Comparison of ENCODE assay signal across 1 cellular context in the genomic region with DNA sequence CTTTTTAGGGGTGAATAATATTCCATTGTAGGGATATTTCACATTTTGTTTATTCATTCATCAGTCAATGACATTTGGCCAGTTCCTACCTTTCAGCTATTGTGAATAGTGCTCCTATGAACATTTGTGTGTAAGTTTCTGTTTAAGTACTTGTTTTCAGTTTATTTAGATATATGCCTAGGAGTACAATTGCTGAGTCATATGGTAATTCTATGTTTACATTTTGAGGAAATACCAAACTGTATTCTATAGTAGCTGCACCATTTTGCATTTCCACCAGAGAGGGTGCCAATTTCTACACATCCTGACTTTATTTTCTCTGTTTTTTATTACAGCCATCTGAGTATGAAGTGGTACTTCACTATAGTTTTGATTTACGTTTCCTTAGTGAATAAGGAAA.
TF ChIP-seq lines count a peak whose summit lies in the region.

No MANE protein-coding gene starts in this region.

TF ChIP-seq in K562, 482 proteins besides CTCF, POLR2A, EP300 and RAD21 (continued from another document):
- TF ChIP-seq, protein P1, sequence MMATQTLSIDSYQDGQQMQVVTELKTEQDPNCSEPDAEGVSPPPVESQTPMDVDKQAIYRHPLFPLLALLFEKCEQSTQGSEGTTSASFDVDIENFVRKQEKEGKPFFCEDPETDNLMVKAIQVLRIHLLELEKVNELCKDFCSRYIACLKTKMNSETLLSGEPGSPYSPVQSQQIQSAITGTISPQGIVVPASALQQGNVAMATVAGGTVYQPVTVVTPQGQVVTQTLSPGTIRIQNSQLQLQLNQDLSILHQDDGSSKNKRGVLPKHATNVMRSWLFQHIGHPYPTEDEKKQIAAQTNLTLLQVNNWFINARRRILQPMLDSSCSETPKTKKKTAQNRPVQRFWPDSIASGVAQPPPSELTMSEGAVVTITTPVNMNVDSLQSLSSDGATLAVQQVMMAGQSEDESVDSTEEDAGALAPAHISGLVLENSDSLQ (IDR thresholded peaks at IDR 0.05) = no peak
- TF ChIP-seq SREBF1 (IDR thresholded peaks at IDR 0.05; ENCODE audit: borderline replicate concordance, low read depth, low read length) (no peak), TBP (optimal IDR thresholded peaks at IDR 0.05; ENCODE audit: low read depth, low read length) (no peak), HOMEZ (CRISPR knock-in tag; IDR thresholded peaks at IDR 0.05) (no peak), NFE2L1 (tag; IDR thresholded peaks at IDR 0.05; ENCODE audit: borderline replicate concordance, low read depth) (0 out of 2 replicates have a peak, but pooled peaks have one; percentile 49), ZNF668 (CRISPR knock-in tag; IDR thresholded peaks at IDR 0.05) (no peak), THRAP3 (IDR thresholded peaks at IDR 0.05; ENCODE audit: borderline replicate concordance) (no peak), MAFG (tag; conservative IDR thresholded peaks at IDR 0.05) (peak; percentile 65), ZNF3 (CRISPR knock-in tag; IDR thresholded peaks at IDR 0.05) (no peak), C11orf30 (IDR thresholded peaks at IDR 0.05; ENCODE audit: low read depth) (peak; percentile 54), ZFX (CRISPR knock-in tag; IDR thresholded peaks at IDR 0.05) (no peak), ZC3H8 (IDR thresholded peaks at IDR 0.05) (no peak), RERE (CRISPR knock-in tag; IDR thresholded peaks at IDR 0.05; ENCODE audit: borderline replicate concordance) (no peak)
- TF ChIP-seq, protein P2, sequence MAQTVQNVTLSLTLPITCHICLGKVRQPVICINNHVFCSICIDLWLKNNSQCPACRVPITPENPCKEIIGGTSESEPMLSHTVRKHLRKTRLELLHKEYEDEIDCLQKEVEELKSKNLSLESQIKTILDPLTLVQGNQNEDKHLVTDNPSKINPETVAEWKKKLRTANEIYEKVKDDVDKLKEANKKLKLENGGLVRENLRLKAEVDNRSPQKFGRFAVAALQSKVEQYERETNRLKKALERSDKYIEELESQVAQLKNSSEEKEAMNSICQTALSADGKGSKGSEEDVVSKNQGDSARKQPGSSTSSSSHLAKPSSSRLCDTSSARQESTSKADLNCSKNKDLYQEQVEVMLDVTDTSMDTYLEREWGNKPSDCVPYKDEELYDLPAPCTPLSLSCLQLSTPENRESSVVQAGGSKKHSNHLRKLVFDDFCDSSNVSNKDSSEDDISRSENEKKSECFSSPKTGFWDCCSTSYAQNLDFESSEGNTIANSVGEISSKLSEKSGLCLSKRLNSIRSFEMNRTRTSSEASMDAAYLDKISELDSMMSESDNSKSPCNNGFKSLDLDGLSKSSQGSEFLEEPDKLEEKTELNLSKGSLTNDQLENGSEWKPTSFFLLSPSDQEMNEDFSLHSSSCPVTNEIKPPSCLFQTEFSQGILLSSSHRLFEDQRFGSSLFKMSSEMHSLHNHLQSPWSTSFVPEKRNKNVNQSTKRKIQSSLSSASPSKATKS (CRISPR knock-in tag; IDR thresholded peaks at IDR 0.05) = no peak
